ENCODE assay signal across 27 cellular contexts in the genomic region with DNA sequence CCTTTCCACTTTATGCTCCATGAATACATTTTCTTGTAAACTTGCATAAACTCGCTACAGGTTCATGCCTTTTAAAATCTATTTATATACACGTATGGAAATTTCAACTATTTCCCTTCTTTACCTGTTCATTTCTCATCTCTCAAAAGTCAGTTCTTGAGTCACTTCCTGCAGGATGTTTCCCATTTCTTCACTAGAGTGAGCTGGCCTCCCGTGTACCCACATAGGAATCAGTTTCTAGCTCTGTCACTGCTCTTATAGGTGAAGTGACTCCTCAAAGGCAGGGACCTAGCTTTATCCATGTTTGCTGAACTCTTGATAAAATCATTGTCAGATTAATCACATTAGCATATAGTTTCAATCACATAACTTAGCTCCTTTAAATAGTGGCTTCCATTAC.
"Had no signal": no experiment of that assay in that cellular context is flagged by ENCODE, and none has a peak within 500 bp of the region (broad histone marks: within the 10 kb centered on the region; RNA-seq: fewer than 3 reads in every experiment).

No MANE protein-coding gene starts in this region.

- H3K27me3 ChIP-seq: neural progenitor cell, ovary, right lobe of liver, sigmoid colon, suprapubic skin, testis, tibial artery, transverse colon, upper lobe of right lung, uterus had no signal

- H3K4me1 ChIP-seq: neural progenitor cell, parathyroid adenoma, psoas muscle, right lobe of liver, suprapubic skin, testis, transverse colon, upper lobe of right lung, uterus had no signal

- ATAC-seq: natural killer cell; psoas muscle; right cardiac atrium; right lobe of liver; stimulated activated memory B cell treated with anti-CD40 and anti-IgM and Interleukin-4, amounts not matched to agents 10 μg/mL and 1 μg/mL and 100 μg/mL, for 72 hours; stimulated activated naive CD8-positive, alpha-beta T cell treated with anti-CD3 and anti-CD28 coated beads, Interleukin-15, amount 100 ng/mL, for 72 hours; stimulated activated naive CD8-positive, alpha-beta T cell treated with anti-CD3 and anti-CD28 coated beads, Interleukin-15, Interleukin-2, amounts not matched to agents 100 U/mL and 50 U/mL, for 24 hours; upper lobe of right lung had no signal

- H3K4me2 ChIP-seq: neural progenitor cell had no signal

- H2AFZ ChIP-seq: neural progenitor cell, parathyroid adenoma had no signal

- H3K9ac ChIP-seq: neural progenitor cell, parathyroid adenoma had no signal

- H3K4me3 ChIP-seq: neural progenitor cell, ovary, psoas muscle, right lobe of liver, sigmoid colon, suprapubic skin, testis, tibial artery, transverse colon, upper lobe of right lung, uterus had no signal

- H3K27ac ChIP-seq: neural progenitor cell, ovary, parathyroid adenoma, psoas muscle, right lobe of liver, sigmoid colon, suprapubic skin, testis, tibial artery, transverse colon, upper lobe of right lung, uterus had no signal

- H3K9me3 ChIP-seq: ovary, psoas muscle, right lobe of liver, sigmoid colon, suprapubic skin, testis, tibial artery, transverse colon, upper lobe of right lung, uterus had no signal

- H3K36me3 ChIP-seq: neural progenitor cell, ovary, right lobe of liver, sigmoid colon, suprapubic skin, tibial artery, transverse colon, upper lobe of right lung, uterus had no signal

- H3K79me2 ChIP-seq: parathyroid adenoma had no signal

- DNase-seq: natural killer cell; occipital lobe; ovary; posterior cingulate gyrus; psoas muscle; right cardiac atrium; right lobe of liver; sigmoid colon; small intestine; stimulated activated CD4-positive, alpha-beta T cell treated with anti-CD3 and anti-CD28 coated beads, Interleukin-12 subunit alpha, Interleukin-12 subunit beta, amount 100 ng/mL, for 4 hours; stimulated activated CD4-positive, alpha-beta T cell treated with anti-CD3 and anti-CD28 coated beads, Interleukin-1b, Interleukin-23, amount 100 ng/mL, for 48 hours; stimulated activated CD4-positive, alpha-beta T cell treated with anti-CD3 and anti-CD28 coated beads, Interleukin-4, amount 100 ng/mL, for 1 hour; stimulated activated CD4-positive, alpha-beta T cell treated with anti-CD3 and anti-CD28 coated beads, Interleukin-4, amount 100 ng/mL, for 4 hours; stimulated activated CD8-positive, alpha-beta memory T cell treated with anti-CD3 and anti-CD28 coated beads, Interleukin-4, amount 100 ng/mL, for 48 hours; stimulated activated naive CD4-positive, alpha-beta T cell; stimulated activated naive CD8-positive, alpha-beta T cell treated with anti-CD3 and anti-CD28 coated beads, Interleukin-15, amount 100 ng/mL, for 72 hours; stimulated activated naive CD8-positive, alpha-beta T cell treated with anti-CD3 and anti-CD28 coated beads, Interleukin-15, Interleukin-2, amounts not matched to agents 100 U/mL and 50 U/mL, for 24 hours; substantia nigra; testis; tibial artery; transverse colon; upper lobe of right lung; uterus had no signal
